Comparison of ENCODE assay signal across 19 cellular contexts in genomic region chr4:98779021-98779420, GRCh38.
DNase-seq lines count a peak whose midpoint lies in the region; ATAC-seq and TF ChIP-seq lines count a peak whose summit lies in the region.
"Had no signal": no experiment of that assay in that cellular context is flagged by ENCODE, and none has a peak within 500 bp of the region (broad histone marks: within the 10 kb centered on the region; RNA-seq: fewer than 3 reads in every experiment).

No MANE protein-coding gene starts in this region.

- peak overlapping the region; percentile 25; the same call in 1 of the 2 replicates for H2AK5ac ChIP-seq in IMR-90 (ENCODE audit: low read depth, low read length)

- H3K14ac ChIP-seq in IMR-90 (replicated peaks; ENCODE audit: low read depth, low read length) = no peak overlapping the region; the same call in 1 of the 2 replicates

- H3K4me1 Mint-ChIP-seq in mesothelial cell of epicardium (peaks cover 21% of the 10 kb centered on the region), progenitor cell of endocrine pancreas (ENCODE audit: low read depth) (no peaks in the 10 kb centered on the region)
- H3K4me1 Mint-ChIP-seq in activated T-helper 1 cell treated with anti-CD3 and anti-CD28 coated beads, Interleukin-12 subunit alpha, Interleukin-12 subunit beta, Interleukin-2, Interleukin-4 antibody, amounts not matched to agents 30 ng/mL and 10 ng/mL and 1 ng/mL, durations not matched to agents 14 hours and 24 hours and 36 hours (ENCODE audit: low read depth) = no peaks in the 10 kb centered on the region

- DNase-seq in IMR-90 (peak; percentile 13), mesothelial cell of epicardium (ENCODE audit: low spot score in 2 of 2, unreplicated experiment in 2 of 2) (no peak), progenitor cell of endocrine pancreas (ENCODE audit: low spot score, unreplicated experiment) (no peak), NK-92 (lab: John Stamatoyannopoulos, UW; ENCODE audit: unreplicated experiment) (no peak), cerebellar nuclear complex (lab: John Stamatoyannopoulos, UW) (no peak), SIG-M5 (lab: John Stamatoyannopoulos, UW) (no peak)
- no peak for DNase-seq in activated T-helper 1 cell treated with anti-CD3 and anti-CD28 coated beads, Interleukin-12 subunit alpha, Interleukin-12 subunit beta, Interleukin-2, Interleukin-4 antibody, amounts not matched to agents 30 ng/mL and 10 ng/mL and 1 ng/mL, durations not matched to agents 14 hours and 24 hours and 36 hours (ENCODE audit: low spot score)
- DNase-seq: ACHN; CD4-positive, alpha-beta memory T cell; H7; Kasumi-1; NCI-H1436 treated with DMSO at 0.1 percent for 48 hours; NCI-H2081; NCI-H2227 treated with DMSO at 0.1 percent for 48 hours; NCI-H526 treated with DMSO at 0.1 percent for 48 hours; NK-92 treated with Interleukin-12 subunit alpha and Interleukin-12 subunit beta, amount 100 ng/mL, for 24 hours; OCI-M1; RPMI8226 had no signal

- no peak overlapping the region for H2AK9ac ChIP-seq in IMR-90 (replicated peaks; ENCODE audit: low read depth, low read length, poor library complexity)

- H3K9me3 Mint-ChIP-seq in mesothelial cell of epicardium = no peaks in the 10 kb centered on the region
- H3K9me3 Mint-ChIP-seq in progenitor cell of endocrine pancreas (ENCODE audit: low read depth) = no peaks in the 10 kb centered on the region
- H3K9me3 Mint-ChIP-seq in activated T-helper 1 cell treated with anti-CD3 and anti-CD28 coated beads, Interleukin-12 subunit alpha, Interleukin-12 subunit beta, Interleukin-2, Interleukin-4 antibody, amounts not matched to agents 30 ng/mL and 10 ng/mL and 1 ng/mL, durations not matched to agents 14 hours and 24 hours and 36 hours = no peaks in the 10 kb centered on the region

- no peak for TF ChIP-seq RAD21 in IMR-90 (IDR thresholded peaks at IDR 0.05; ENCODE audit: low read length)

- no CpG with 5 or more reads among the region's 2 CpGs for WGBS in IMR-90 (ENCODE audit: extremely low coverage in 2 of 2, insufficient read length in 1 of 2), 2 experiments

- no peak overlapping the region for H4K8ac ChIP-seq in IMR-90 (ENCODE audit: low read depth in 2 of 2, low read length in 2 of 2)

- CTCF ChIA-PET in IMR-90 (lab: Yijun Ruan, JAX) = no interaction called here

- dilution Hi-C loops in IMR-90 (cut with HindIII; ENCODE audit: low sequenced_read_pairs, unreplicated experiment) = no loop called here

- H3K9ac ChIP-seq in IMR-90 (ENCODE audit: low read depth, low read length) = no peak overlapping the region

- no peak overlapping the region for H3K27ac ChIP-seq in IMR-90 (ENCODE audit: insufficient read depth, low read length)

- no peak overlapping the region for H2BK120ac ChIP-seq in IMR-90 (ENCODE audit: low read depth, low read length)

- H3K27ac Mint-ChIP-seq in mesothelial cell of epicardium (peak overlapping the region; percentile 36), progenitor cell of endocrine pancreas (peak overlapping the region; percentile 53)
- no peak overlapping the region for H3K27ac Mint-ChIP-seq in activated T-helper 1 cell treated with anti-CD3 and anti-CD28 coated beads, Interleukin-12 subunit alpha, Interleukin-12 subunit beta, Interleukin-2, Interleukin-4 antibody, amounts not matched to agents 30 ng/mL and 10 ng/mL and 1 ng/mL, durations not matched to agents 14 hours and 24 hours and 36 hours
- H3K27ac Mint-ChIP-seq: CD4-positive, alpha-beta memory T cell had no signal

- no peak overlapping the region for H3K23ac ChIP-seq in IMR-90 (ENCODE audit: low read depth, low read length)

- H3K27me3 ChIP-seq in IMR-90 (ENCODE audit: control insufficient read depth, insufficient read depth, low read length) = peaks cover 16% of the 10 kb centered on the region

- H3K4me2 ChIP-seq in IMR-90 (ENCODE audit: low read depth, low read length) = no peak overlapping the region

- H3K4ac ChIP-seq in IMR-90 (ENCODE audit: low read depth, low read length) = no peak overlapping the region

- H4K20me1 ChIP-seq in IMR-90 (ENCODE audit: insufficient read depth, low read length) = no peaks in the 10 kb centered on the region

- no peak for TF ChIP-seq CTCF in IMR-90 (conservative IDR thresholded peaks at IDR 0.05; ENCODE audit: low read depth, low read length)
- TF ChIP-seq CTCF in mesothelial cell of epicardium (IDR thresholded peaks at IDR 0.05; ENCODE audit: unreplicated experiment) = no peak
- TF ChIP-seq CTCF in progenitor cell of endocrine pancreas (IDR thresholded peaks at IDR 0.05; ENCODE audit: unreplicated experiment) = no peak

- no peaks in the 10 kb centered on the region for H3K9me3 ChIP-seq in IMR-90 (ENCODE audit: control insufficient read depth, insufficient read depth, low read length)

- in situ Hi-C loops in IMR-90 (cut with MboI; ENCODE audit: low sequenced_read_pairs) = no loop called here

- no peak overlapping the region for H3K56ac ChIP-seq in IMR-90 (ENCODE audit: extremely low read depth, insufficient read depth, low read length)

- TF ChIP-seq POLR2A in IMR-90 (IDR thresholded peaks at IDR 0.05; ENCODE audit: low read depth, low read length) = no peak

- peaks cover 17% of the 10 kb centered on the region for H3K4me1 ChIP-seq in IMR-90 (ENCODE audit: control insufficient read depth, insufficient read depth, low read length)

- intact Hi-C loops in IMR-90 (cut with micrococcal nuclease) = loop anchor here (2.0 kb wide), 1 partner anchor 150 kb away; the partner anchor contains the start of gene EIF4E
- intact Hi-C loops in activated T-helper 1 cell treated with anti-CD3 and anti-CD28 coated beads, Interleukin-12 subunit alpha, Interleukin-12 subunit beta, Interleukin-2, Interleukin-4 antibody, amounts not matched to agents 30 ng/mL and 10 ng/mL and 1 ng/mL, durations not matched to agents 14 hours and 24 hours and 36 hours (cut with micrococcal nuclease) = no loop called here

- H3K4me3 Mint-ChIP-seq in mesothelial cell of epicardium (no peak overlapping the region), progenitor cell of endocrine pancreas (ENCODE audit: low read depth) (no peak overlapping the region)
- H3K4me3 Mint-ChIP-seq in activated T-helper 1 cell treated with anti-CD3 and anti-CD28 coated beads, Interleukin-12 subunit alpha, Interleukin-12 subunit beta, Interleukin-2, Interleukin-4 antibody, amounts not matched to agents 30 ng/mL and 10 ng/mL and 1 ng/mL, durations not matched to agents 14 hours and 24 hours and 36 hours = no peak overlapping the region
- H3K4me3 Mint-ChIP-seq: CD4-positive, alpha-beta memory T cell had no signal

- H3K4me3 ChIP-seq in IMR-90 (ENCODE audit: insufficient read depth, low read depth, low read length) = no peak overlapping the region

- H2BK5ac ChIP-seq in IMR-90 (ENCODE audit: low read depth, low read length, poor library complexity, severe bottlenecking) = no peak overlapping the region

- no peak overlapping the region for H2BK20ac ChIP-seq in IMR-90 (ENCODE audit: low read depth, low read length)

- BruUV-seq in IMR-90 (replicated peaks; lab: Mats Ljungman, UMichigan) = no TSS peak

- no peak overlapping the region for H4K91ac ChIP-seq in IMR-90 (ENCODE audit: insufficient read depth, low read depth, low read length)

- no peaks in the 10 kb centered on the region for H3K79me1 ChIP-seq in IMR-90 (ENCODE audit: low read depth in 1 of 2, low read length in 2 of 2)

- no peaks in the 10 kb centered on the region for H3K36me3 ChIP-seq in IMR-90 (ENCODE audit: control insufficient read depth, insufficient read depth, low read length)

- ATAC-seq in IMR-90 (ENCODE audit: low read depth) (no peak; the same call in 1 of the 2 replicates), esophagus mucosa (peak; percentile 35)

- POLR2A ChIA-PET in IMR-90 (lab: Charles Lee; ENCODE audit: unreplicated experiment) = no interaction called here

- H3K36me3 Mint-ChIP-seq in mesothelial cell of epicardium (no peaks in the 10 kb centered on the region), progenitor cell of endocrine pancreas (ENCODE audit: insufficient read depth) (no peaks in the 10 kb centered on the region)
- no peaks in the 10 kb centered on the region for H3K36me3 Mint-ChIP-seq in activated T-helper 1 cell treated with anti-CD3 and anti-CD28 coated beads, Interleukin-12 subunit alpha, Interleukin-12 subunit beta, Interleukin-2, Interleukin-4 antibody, amounts not matched to agents 30 ng/mL and 10 ng/mL and 1 ng/mL, durations not matched to agents 14 hours and 24 hours and 36 hours (ENCODE audit: low read depth)
- H3K36me3 Mint-ChIP-seq: CD4-positive, alpha-beta memory T cell had no signal

- 0 out of 2 replicates have a peak overlapping the region, but pooled peaks have one; percentile 2 for H3K18ac ChIP-seq in IMR-90 (ENCODE audit: low read depth, low read length)

- 0 out of 3 replicates have a peak overlapping the region, but pooled peaks have one; percentile 8 for H2BK15ac ChIP-seq in IMR-90 (ENCODE audit: low read depth, low read length)

- H4K5ac ChIP-seq in IMR-90 (ENCODE audit: low read depth, low read length) = no peak overlapping the region

- H2AFZ ChIP-seq in IMR-90 (replicated peaks; ENCODE audit: low read length, poor library complexity) = no peak overlapping the region

- H3K27me3 Mint-ChIP-seq in mesothelial cell of epicardium (ENCODE audit: low read depth) = no peaks in the 10 kb centered on the region
- peaks cover 17% of the 10 kb centered on the region for H3K27me3 Mint-ChIP-seq in progenitor cell of endocrine pancreas
- H3K27me3 Mint-ChIP-seq in activated T-helper 1 cell treated with anti-CD3 and anti-CD28 coated beads, Interleukin-12 subunit alpha, Interleukin-12 subunit beta, Interleukin-2, Interleukin-4 antibody, amounts not matched to agents 30 ng/mL and 10 ng/mL and 1 ng/mL, durations not matched to agents 14 hours and 24 hours and 36 hours (ENCODE audit: insufficient read depth) = no peaks in the 10 kb centered on the region

- no peaks in the 10 kb centered on the region for H3K9me1 ChIP-seq in IMR-90 (ENCODE audit: insufficient read depth, low read length)

TF ChIP-seq in IMR-90, 13 proteins besides CTCF, POLR2A, EP300 and RAD21:
- no peak for TF ChIP-seq CEBPB (IDR thresholded peaks at IDR 0.05; ENCODE audit: low read depth, low read length)
TF ChIP-seq in IMR-90: peak in this region for 0.
